In genomic region chr1:6519935-6520621, GRCh38 we compare ENCODE assay signal across 9 cellular contexts. TPM values are rescaled to one million over a fixed set of nuclear protein-coding genes. Genes with fewer than 3 reads are reported as not detected.
DNase-seq lines count a peak whose midpoint lies in the region; FAIRE-seq and TF ChIP-seq lines count a peak whose summit lies in the region.
"Had no signal": no experiment of that assay in that cellular context is flagged by ENCODE, and none has a peak within 500 bp of the region (broad histone marks: within the 10 kb centered on the region; RNA-seq: fewer than 3 reads in every experiment).

No MANE protein-coding gene starts in this region.

- no peaks in the 10 kb centered on the region for H3K27me3 Mint-ChIP-seq in nephron (ENCODE audit: low read depth)
- no peaks in the 10 kb centered on the region for H3K27me3 Mint-ChIP-seq in activated T-helper 2 cell treated with anti-CD3 and anti-CD28 coated beads, Interferon-gamma antibody, Interleukin-2, Interleukin-4, amounts not matched to agents 10 μg/mL and 5 μg/mL and 100 μg/mL, durations not matched to agents 14 hours and 24 hours and 36 hours (ENCODE audit: low read depth)
- H3K27me3 Mint-ChIP-seq: activated naive CD4-positive, alpha-beta T cell treated with anti-CD3 and anti-CD28 coated beads, Interleukin-2, amount 50 U/mL, for 24 hours had no signal

- H3K4me3 Mint-ChIP-seq in nephron, result peak overlapping the region in 2 of 3 experiments; percentile 34 to 50
- H3K4me3 Mint-ChIP-seq in activated T-helper 2 cell treated with anti-CD3 and anti-CD28 coated beads, Interferon-gamma antibody, Interleukin-2, Interleukin-4, amounts not matched to agents 10 μg/mL and 5 μg/mL and 100 μg/mL, durations not matched to agents 14 hours and 24 hours and 36 hours (ENCODE audit: low read depth), result no peak overlapping the region
- H3K4me3 Mint-ChIP-seq: activated naive CD4-positive, alpha-beta T cell treated with anti-CD3 and anti-CD28 coated beads, Interleukin-2, amount 50 U/mL, for 24 hours had no signal

- H3K4me1 Mint-ChIP-seq in nephron, result peaks cover 33% of the 10 kb centered on the region
- H3K4me1 Mint-ChIP-seq in activated T-helper 2 cell treated with anti-CD3 and anti-CD28 coated beads, Interferon-gamma antibody, Interleukin-2, Interleukin-4, amounts not matched to agents 10 μg/mL and 5 μg/mL and 100 μg/mL, durations not matched to agents 14 hours and 24 hours and 36 hours (ENCODE audit: low read depth), result peaks cover 3% of the 10 kb centered on the region
- H3K4me1 Mint-ChIP-seq: activated naive CD4-positive, alpha-beta T cell treated with anti-CD3 and anti-CD28 coated beads, Interleukin-2, amount 50 U/mL, for 24 hours had no signal

- peak; percentile 73 for DNase-seq in COR-L47 (lab: John Stamatoyannopoulos, UW)
- DNase-seq in NCI-H2171 (lab: John Stamatoyannopoulos, UW), result peak; percentile 40
- DNase-seq in endothelial cell of umbilical vein (ENCODE audit: low read depth, low spot score), result no peak
- DNase-seq in activated T-helper 2 cell treated with anti-CD3 and anti-CD28 coated beads, Interferon-gamma antibody, Interleukin-2, Interleukin-4, amounts not matched to agents 10 μg/mL and 5 μg/mL and 100 μg/mL, durations not matched to agents 14 hours and 24 hours and 36 hours (ENCODE audit: low spot score), result no peak
- DNase-seq in HTR-8/SVneo (ENCODE audit: insufficient read length, low spot score), result no peak
- DNase-seq in small intestine, result no peak
- DNase-seq in activated CD8-positive, alpha-beta memory T cell treated with anti-CD3 and anti-CD28 coated beads, Interleukin-2, amount 50 U/mL, for 4 hours, result no peak

- dilution Hi-C loops in endothelial cell of umbilical vein (cut with MboI; ENCODE audit: extremely low pct_ligation_motif_present, low sequenced_read_pairs), result no loop called here

- TF ChIP-seq CTCF in endothelial cell of umbilical vein (IDR thresholded peaks at IDR 0.05; ENCODE audit: extremely low read depth in 1 of 2, insufficient read depth in 1 of 2, low read depth in 1 of 2, low read length in 2 of 2), result no peak
- no peak for TF ChIP-seq CTCF in nephron (IDR thresholded peaks at IDR 0.05; ENCODE audit: unreplicated experiment in 3 of 3)

- H3K9ac ChIP-seq in endothelial cell of umbilical vein (replicated peaks; ENCODE audit: extremely low read depth, insufficient read depth, low read length), result no peak overlapping the region

- TF ChIP-seq POLR2A in endothelial cell of umbilical vein (IDR thresholded peaks at IDR 0.05; ENCODE audit: low read depth, low read length), result no peak

- peak overlapping the region; percentile 92 to 96 (median 93) for H3K27ac Mint-ChIP-seq in nephron
- H3K27ac Mint-ChIP-seq in activated T-helper 2 cell treated with anti-CD3 and anti-CD28 coated beads, Interferon-gamma antibody, Interleukin-2, Interleukin-4, amounts not matched to agents 10 μg/mL and 5 μg/mL and 100 μg/mL, durations not matched to agents 14 hours and 24 hours and 36 hours, result no peak overlapping the region
- H3K27ac Mint-ChIP-seq: activated naive CD4-positive, alpha-beta T cell treated with anti-CD3 and anti-CD28 coated beads, Interleukin-2, amount 50 U/mL, for 24 hours had no signal

- H2AFZ ChIP-seq in endothelial cell of umbilical vein (ENCODE audit: low read depth, low read length), result no peak overlapping the region

- FAIRE-seq in endothelial cell of umbilical vein (lab: Jason Lieb, UNC) (peak; percentile 80), HTR-8/SVneo (lab: Jason Lieb, UNC) (no peak), small intestine (lab: Jason Lieb, UNC) (no peak)

- BruUV-seq in endothelial cell of umbilical vein (replicated peaks; lab: Mats Ljungman, UMichigan), result no TSS peak

- no peak overlapping the region for H3K4me2 ChIP-seq in endothelial cell of umbilical vein (ENCODE audit: insufficient read depth, low read length)

- intact Hi-C loops in endothelial cell of umbilical vein (cut with micrococcal nuclease), result no loop called here
- intact Hi-C loops in activated T-helper 2 cell treated with anti-CD3 and anti-CD28 coated beads, Interferon-gamma antibody, Interleukin-2, Interleukin-4, amounts not matched to agents 10 μg/mL and 5 μg/mL and 100 μg/mL, durations not matched to agents 14 hours and 24 hours and 36 hours (cut with micrococcal nuclease), result no loop called here

- H3K27me3 ChIP-seq in endothelial cell of umbilical vein (ENCODE audit: control insufficient read depth in 2 of 2, insufficient read depth in 2 of 2, low read length in 2 of 2), result no peaks in the 10 kb centered on the region
- H3K27me3 ChIP-seq in small intestine (ENCODE audit: control insufficient read depth in 2 of 2, insufficient read depth in 2 of 2, low read length in 2 of 2), result no peaks in the 10 kb centered on the region

- H3K79me2 ChIP-seq in endothelial cell of umbilical vein (ENCODE audit: control insufficient read depth, insufficient read depth, low read length), result no peaks in the 10 kb centered on the region

- no peaks in the 10 kb centered on the region for H3K9me3 ChIP-seq in endothelial cell of umbilical vein (replicated peaks; ENCODE audit: control insufficient read depth, insufficient read depth, low read length)
- H3K9me3 ChIP-seq in small intestine (ENCODE audit: control insufficient read depth, low read depth), result no peaks in the 10 kb centered on the region

- H4K20me1 ChIP-seq in endothelial cell of umbilical vein (replicated peaks; ENCODE audit: control insufficient read depth, extremely low read depth, insufficient read depth, low read length), result no peaks in the 10 kb centered on the region

- H3K4me1 ChIP-seq in endothelial cell of umbilical vein (ENCODE audit: control insufficient read depth, extremely low read depth, insufficient read depth, low read length) (no peaks in the 10 kb centered on the region), small intestine (ENCODE audit: control insufficient read depth in 2 of 2, insufficient read depth in 1 of 2, low read depth in 1 of 2, low read length in 1 of 2) (no peaks in the 10 kb centered on the region)

- POLR2A ChIA-PET in endothelial cell of umbilical vein (lab: Charles Lee), result no interaction called here

- peaks cover 2 to 3% of the 10 kb centered on the region in 2 experiments for H3K36me3 ChIP-seq in endothelial cell of umbilical vein (ENCODE audit: control insufficient read depth in 2 of 2, extremely low read depth in 1 of 2, insufficient read depth in 2 of 2, low read length in 2 of 2)
- peaks cover 1 to 2% of the 10 kb centered on the region in 2 donors for H3K36me3 ChIP-seq in small intestine (ENCODE audit: control insufficient read depth in 2 of 2, insufficient read depth in 2 of 2, low read length in 2 of 2)

- H3K4me3 ChIP-seq in endothelial cell of umbilical vein (replicated peaks in 1 of 3; ENCODE audit: insufficient read depth in 1 of 3, low read depth in 1 of 3, low read length in 3 of 3) (no peak overlapping the region), small intestine (ENCODE audit: low read depth in 1 of 2, low read length in 2 of 2) (no peak overlapping the region)

- WGBS in small intestine, 3 donors, result 47 to 68% (median 67%) methylated on average over 13 of the region's 13 CpGs

- CTCF ChIA-PET in endothelial cell of umbilical vein (lab: Charles Lee), result interaction anchor here (6.6 kb wide), 1 partner anchor 29 kb away, joined by 113 read pairs; the partner anchor contains the start of gene PLEKHG5

- H3K27ac ChIP-seq in endothelial cell of umbilical vein (ENCODE audit: insufficient read depth, low read depth, low read length) (no peak overlapping the region), small intestine (ENCODE audit: low read depth in 1 of 2, low read length in 1 of 2) (no peak overlapping the region)

- H3K9me1 ChIP-seq in endothelial cell of umbilical vein (replicated peaks; ENCODE audit: control insufficient read depth, extremely low read depth, insufficient read depth, low read length), result no peaks in the 10 kb centered on the region

- peaks cover 10% of the 10 kb centered on the region for H3K36me3 Mint-ChIP-seq in nephron (ENCODE audit: low read depth)
- peaks cover 12% of the 10 kb centered on the region for H3K36me3 Mint-ChIP-seq in activated T-helper 2 cell treated with anti-CD3 and anti-CD28 coated beads, Interferon-gamma antibody, Interleukin-2, Interleukin-4, amounts not matched to agents 10 μg/mL and 5 μg/mL and 100 μg/mL, durations not matched to agents 14 hours and 24 hours and 36 hours (ENCODE audit: low read depth)

- no peaks in the 10 kb centered on the region for H3K9me3 Mint-ChIP-seq in nephron
- H3K9me3 Mint-ChIP-seq in activated T-helper 2 cell treated with anti-CD3 and anti-CD28 coated beads, Interferon-gamma antibody, Interleukin-2, Interleukin-4, amounts not matched to agents 10 μg/mL and 5 μg/mL and 100 μg/mL, durations not matched to agents 14 hours and 24 hours and 36 hours, result no peaks in the 10 kb centered on the region
- H3K9me3 Mint-ChIP-seq: activated naive CD4-positive, alpha-beta T cell treated with anti-CD3 and anti-CD28 coated beads, Interleukin-2, amount 50 U/mL, for 24 hours had no signal

RNA-seq across cellular contexts. Expression of gene PLEKHG5, which starts 28.6 kb away (rescaled TPM):
- total RNA-seq in endothelial cell of umbilical vein, result 56.9 and 68.3 TPM in 2 replicates
- 30.6 and 40.8 TPM in 2 replicates for polyA plus RNA-seq in endothelial cell of umbilical vein
- 15.3 and 21.4 TPM in 2 replicates for polyA plus RNA-seq in endothelial cell of umbilical vein (2011; cell fraction: cytosol; rRNA removed)
- 140 and 157 TPM in 2 replicates for polyA plus RNA-seq in endothelial cell of umbilical vein (2011; cell fraction: nucleus; rRNA removed)
- 25.4 and 32.1 TPM in 2 replicates for polyA plus RNA-seq in endothelial cell of umbilical vein (2012)
- 24.3 and 28.8 TPM in 2 replicates for polyA minus RNA-seq in endothelial cell of umbilical vein
- polyA minus RNA-seq in endothelial cell of umbilical vein (2011; cell fraction: cytosol; rRNA and poly(A)+ RNA removed), result 1.3 TPM
- 33.5 and 67.5 TPM in 2 replicates for polyA minus RNA-seq in endothelial cell of umbilical vein (2011; cell fraction: nucleus; rRNA and poly(A)+ RNA removed)
- total RNA-seq in activated T-helper 2 cell treated with anti-CD3 and anti-CD28 coated beads, Interferon-gamma antibody, Interleukin-2, Interleukin-4, amounts not matched to agents 10 μg/mL and 5 μg/mL and 100 μg/mL, durations not matched to agents 14 hours and 24 hours and 36 hours, result 1.1 and 1.6 TPM in 2 replicates
- 10 to 100 TPM in 1 of 3 donors, 1 to 10 TPM in 2; 2.4 to 10.5 (median 3.8) TPM for polyA plus RNA-seq in small intestine

RNA-seq across cellular contexts. Expression of gene NOL9, which starts 34.2 kb away (rescaled TPM):
- 39.7 and 42.9 TPM in 2 replicates for total RNA-seq in endothelial cell of umbilical vein
- polyA plus RNA-seq in endothelial cell of umbilical vein (14.1 TPM in 2 replicates), small intestine (1 to 10 TPM; 1.6 to 5.9 (median 2.0) TPM)
- polyA plus RNA-seq in endothelial cell of umbilical vein (2011; cell fraction: cytosol; rRNA removed), result 13.0 and 13.4 TPM in 2 replicates
- 40.5 and 51.7 TPM in 2 replicates for polyA plus RNA-seq in endothelial cell of umbilical vein (2011; cell fraction: nucleus; rRNA removed)
- polyA plus RNA-seq in endothelial cell of umbilical vein (2012), result 5.7 and 9.3 TPM in 2 replicates
- polyA minus RNA-seq in endothelial cell of umbilical vein, result 26.7 and 32.8 TPM in 2 replicates
- polyA minus RNA-seq in endothelial cell of umbilical vein (2011; cell fraction: cytosol; rRNA and poly(A)+ RNA removed), result 19.9 TPM
- polyA minus RNA-seq in endothelial cell of umbilical vein (2011; cell fraction: nucleus; rRNA and poly(A)+ RNA removed), result 47.2 and 68.1 TPM in 2 replicates
- total RNA-seq in activated T-helper 2 cell treated with anti-CD3 and anti-CD28 coated beads, Interferon-gamma antibody, Interleukin-2, Interleukin-4, amounts not matched to agents 10 μg/mL and 5 μg/mL and 100 μg/mL, durations not matched to agents 14 hours and 24 hours and 36 hours, result 43.4 and 50.0 TPM in 2 replicates

RNA-seq across cellular contexts. Expression of gene TAS1R1, which starts 35.0 kb away (rescaled TPM):
- total RNA-seq in endothelial cell of umbilical vein, result not detected in 2 replicates
- not detected in 2 replicates for polyA plus RNA-seq in endothelial cell of umbilical vein
- 0.03 TPM in 1 of 2 replicates, not detected in the other for polyA plus RNA-seq in endothelial cell of umbilical vein (2011; cell fraction: cytosol; rRNA removed)
- not detected in 2 replicates for polyA plus RNA-seq in endothelial cell of umbilical vein (2011; cell fraction: nucleus; rRNA removed)
- polyA plus RNA-seq in endothelial cell of umbilical vein (2012), result not detected in 2 replicates
- polyA minus RNA-seq in endothelial cell of umbilical vein, result not detected in 2 replicates
- polyA minus RNA-seq in endothelial cell of umbilical vein (2011; cell fraction: cytosol; rRNA and poly(A)+ RNA removed), result not detected
- not detected in 2 replicates for polyA minus RNA-seq in endothelial cell of umbilical vein (2011; cell fraction: nucleus; rRNA and poly(A)+ RNA removed)
- not detected in 2 replicates for total RNA-seq in activated T-helper 2 cell treated with anti-CD3 and anti-CD28 coated beads, Interferon-gamma antibody, Interleukin-2, Interleukin-4, amounts not matched to agents 10 μg/mL and 5 μg/mL and 100 μg/mL, durations not matched to agents 14 hours and 24 hours and 36 hours
- under 1 TPM in 2 of 3 donors, not detected in 1; 0.13 to 0.27 TPM for polyA plus RNA-seq in small intestine

RNA-seq across cellular contexts. Expression of gene TNFRSF25, which starts 54.1 kb away (rescaled TPM):
- 33.9 and 48.7 TPM in 2 replicates for total RNA-seq in endothelial cell of umbilical vein
- polyA plus RNA-seq in endothelial cell of umbilical vein, result 38.8 and 52.9 TPM in 2 replicates
- 8.5 and 11.8 TPM in 2 replicates for polyA plus RNA-seq in endothelial cell of umbilical vein (2011; cell fraction: cytosol; rRNA removed)
- 247 and 252 TPM in 2 replicates for polyA plus RNA-seq in endothelial cell of umbilical vein (2011; cell fraction: nucleus; rRNA removed)
- polyA plus RNA-seq in endothelial cell of umbilical vein (2012), result 18.0 and 27.4 TPM in 2 replicates
- 11.2 and 23.6 TPM in 2 replicates for polyA minus RNA-seq in endothelial cell of umbilical vein
- not detected for polyA minus RNA-seq in endothelial cell of umbilical vein (2011; cell fraction: cytosol; rRNA and poly(A)+ RNA removed)
- polyA minus RNA-seq in endothelial cell of umbilical vein (2011; cell fraction: nucleus; rRNA and poly(A)+ RNA removed), result 31.3 and 39.8 TPM in 2 replicates
- total RNA-seq in activated T-helper 2 cell treated with anti-CD3 and anti-CD28 coated beads, Interferon-gamma antibody, Interleukin-2, Interleukin-4, amounts not matched to agents 10 μg/mL and 5 μg/mL and 100 μg/mL, durations not matched to agents 14 hours and 24 hours and 36 hours, result 88.0 and 89.7 TPM in 2 replicates
- 10 to 100 TPM; 23.0 to 43.2 (median 23.3) TPM for polyA plus RNA-seq in small intestine

RNA-seq across cellular contexts. Expression of gene ZBTB48, which starts 59.7 kb away (rescaled TPM):
- total RNA-seq in endothelial cell of umbilical vein, result 25.1 and 29.2 TPM in 2 replicates
- polyA plus RNA-seq in endothelial cell of umbilical vein (20.9 and 29.0 TPM in 2 replicates), small intestine (100 to 1,000 TPM in 2 of 3 donors, 10 to 100 TPM in 1; 19.9 to 164 (median 121) TPM)
- 10.9 and 13.8 TPM in 2 replicates for polyA plus RNA-seq in endothelial cell of umbilical vein (2011; cell fraction: cytosol; rRNA removed)
- 46.0 and 49.3 TPM in 2 replicates for polyA plus RNA-seq in endothelial cell of umbilical vein (2011; cell fraction: nucleus; rRNA removed)
- 9.0 and 15.7 TPM in 2 replicates for polyA plus RNA-seq in endothelial cell of umbilical vein (2012)
- 9.9 and 14.2 TPM in 2 replicates for polyA minus RNA-seq in endothelial cell of umbilical vein
- 21.4 TPM for polyA minus RNA-seq in endothelial cell of umbilical vein (2011; cell fraction: cytosol; rRNA and poly(A)+ RNA removed)
- polyA minus RNA-seq in endothelial cell of umbilical vein (2011; cell fraction: nucleus; rRNA and poly(A)+ RNA removed), result 11.1 and 20.3 TPM in 2 replicates
- total RNA-seq in activated T-helper 2 cell treated with anti-CD3 and anti-CD28 coated beads, Interferon-gamma antibody, Interleukin-2, Interleukin-4, amounts not matched to agents 10 μg/mL and 5 μg/mL and 100 μg/mL, durations not matched to agents 14 hours and 24 hours and 36 hours, result 26.3 and 28.0 TPM in 2 replicates

Comparison
In these comparisons a context has a peak if more than half of its experiments do, and no peak if none do; other contexts are left out.
1. DNase-seq: peak in COR-L47 (single experiment) and NCI-H2171 (single experiment); none in endothelial cell of umbilical vein (single experiment), activated T-helper 2 cell treated with anti-CD3 and anti-CD28 coated beads, Interferon-gamma antibody, Interleukin-2, Interleukin-4, amounts not matched to agents 10 μg/mL and 5 μg/mL and 100 μg/mL, durations not matched to agents 14 hours and 24 hours and 36 hours (single experiment), HTR-8/SVneo (single experiment), small intestine (single experiment) and activated CD8-positive, alpha-beta memory T cell treated with anti-CD3 and anti-CD28 coated beads, Interleukin-2, amount 50 U/mL, for 4 hours (single experiment).
2. RNA of gene PLEKHG5, which starts 28.6 kb away (total RNA-seq): 56.9 to 68.3 TPM in endothelial cell of umbilical vein; 1.1 to 1.6 TPM in activated T-helper 2 cell treated with anti-CD3 and anti-CD28 coated beads, Interferon-gamma antibody, Interleukin-2, Interleukin-4, amounts not matched to agents 10 μg/mL and 5 μg/mL and 100 μg/mL, durations not matched to agents 14 hours and 24 hours and 36 hours; every median in the first group is over 10 times any median in the second.